In the genomic region with DNA sequence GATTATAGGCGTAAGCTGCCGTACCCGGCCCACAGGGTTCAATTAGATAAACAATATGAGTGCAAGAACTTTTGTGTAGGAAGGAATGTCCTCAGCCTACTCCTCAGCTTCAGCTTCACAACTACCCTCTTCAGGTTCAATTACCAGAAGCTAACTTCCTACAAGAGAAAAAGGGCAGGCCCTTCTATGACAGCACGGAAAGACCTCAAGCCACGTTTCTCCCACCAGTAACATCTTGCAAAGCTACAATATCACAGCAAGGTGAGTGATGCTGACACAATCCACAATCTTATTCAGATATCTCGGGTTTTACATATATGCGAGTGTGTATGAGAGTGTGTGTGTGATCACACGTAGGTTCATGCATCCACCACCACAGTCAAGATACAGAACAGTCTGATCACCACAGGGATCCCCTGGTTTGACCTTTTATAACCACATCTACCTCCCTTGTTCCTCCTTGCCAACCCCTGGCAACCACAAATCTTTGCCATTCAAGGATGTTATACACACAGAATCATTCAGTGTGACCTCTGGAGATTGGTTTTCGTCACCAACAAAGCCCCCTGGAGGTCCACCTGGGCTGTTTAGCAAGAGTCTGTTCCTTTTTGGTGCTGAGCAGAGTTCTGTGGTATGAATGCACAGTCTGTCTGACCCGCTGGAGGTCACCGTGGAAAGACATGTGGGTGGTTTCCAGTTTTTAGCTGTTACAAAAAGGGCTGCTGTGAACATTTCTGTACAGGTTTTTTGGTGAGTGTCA, we compare ENCODE assay signal across 15 cellular contexts. TPM values are rescaled to one million over a fixed set of nuclear protein-coding genes. Genes with fewer than 3 reads are reported as not detected.
A peak's percentile ranks its signal among the peaks of the same experiment; 100 is the strongest.
DNase-seq lines count a peak whose midpoint lies in the region; ATAC-seq and TF ChIP-seq lines count a peak whose summit lies in the region.
"Had no signal": no experiment of that assay in that cellular context is flagged by ENCODE, and none has a peak within 500 bp of the region (broad histone marks: within the 10 kb centered on the region; RNA-seq: fewer than 3 reads in every experiment).

No MANE protein-coding gene starts in this region.

- H3K4me1 Mint-ChIP-seq in chondrocyte (ENCODE audit: low read depth), result peaks cover 29% of the 10 kb centered on the region

- no peak for TF ChIP-seq POLR2A in erythroblast (IDR thresholded peaks at IDR 0.05; ENCODE audit: low read length)

- peak; percentile 49 for ATAC-seq in HG02870 (IDR thresholded peaks at IDR 0.05; ENCODE audit: unreplicated experiment)
- peak; percentile 92 for ATAC-seq in stimulated activated naive CD8-positive, alpha-beta T cell treated with anti-CD3 and anti-CD28 coated beads, Interleukin-15, Interleukin-2, amounts not matched to agents 100 U/mL and 50 U/mL, for 24 hours

- no peaks in the 10 kb centered on the region for H3K27me3 Mint-ChIP-seq in chondrocyte (ENCODE audit: low read depth)

- H3K36me3 Mint-ChIP-seq in chondrocyte (ENCODE audit: low read depth), result peaks cover 35% of the 10 kb centered on the region

- DNase-seq in activated CD8-positive, alpha-beta memory T cell treated with anti-CD3 and anti-CD28 coated beads, Interleukin-2, amount 50 U/mL, for 4 hours, result peak; percentile 10
- no peak for DNase-seq in chondrocyte (ENCODE audit: low spot score)
- DNase-seq in stimulated activated naive CD8-positive, alpha-beta T cell treated with anti-CD3 and anti-CD28 coated beads, Interleukin-15, Interleukin-2, amounts not matched to agents 100 U/mL and 50 U/mL, for 24 hours, result peak; percentile 42
- DNase-seq in NCI-H510A treated with DMSO at 0.1 percent for 48 hours (lab: John Stamatoyannopoulos, UW), result no peak
- no peak for DNase-seq in retina
- DNase-seq in foreskin melanocyte, result no peak
- no peak for DNase-seq in erythroblast (lab: John Stamatoyannopoulos, UW)
- DNase-seq: activated naive CD4-positive, alpha-beta T cell treated with anti-CD3 and anti-CD28 coated beads, Interleukin-2, amount 50 U/mL, for 16 hours; C1 segment of cervical spinal cord; effector CD8-positive, alpha-beta T cell; NCI-H187 treated with DMSO at 0.1 percent for 48 hours; T-helper 9 cell; trophoblast cell had no signal

- TF ChIP-seq CTCF in chondrocyte (IDR thresholded peaks at IDR 0.05), result peak; percentile 8

- peak overlapping the region; percentile 58 for H3K27ac Mint-ChIP-seq in chondrocyte (ENCODE audit: unreplicated experiment)
- H3K27ac Mint-ChIP-seq: mesothelial cell of epicardium had no signal

- H3K9me3 Mint-ChIP-seq in chondrocyte (ENCODE audit: low read depth), result peaks cover 6% of the 10 kb centered on the region

- H3K4me3 Mint-ChIP-seq in chondrocyte (ENCODE audit: unreplicated experiment), result no peak overlapping the region
- H3K4me3 Mint-ChIP-seq: mesothelial cell of epicardium had no signal

RNA-seq across cellular contexts. Expression of gene IPPK, which starts 38.3 kb away (rescaled TPM):
- 8.7 to 9.3 TPM (median 8.9 TPM) in 3 replicates for total RNA-seq in chondrocyte

Comparison
In these comparisons a context has a peak if more than half of its experiments do, and no peak if none do; other contexts are left out.
1. DNase-seq: peak in activated CD8-positive, alpha-beta memory T cell treated with anti-CD3 and anti-CD28 coated beads, Interleukin-2, amount 50 U/mL, for 4 hours (single experiment) and stimulated activated naive CD8-positive, alpha-beta T cell treated with anti-CD3 and anti-CD28 coated beads, Interleukin-15, Interleukin-2, amounts not matched to agents 100 U/mL and 50 U/mL, for 24 hours (single experiment); none in chondrocyte (single experiment), NCI-H510A treated with DMSO at 0.1 percent for 48 hours (single experiment), retina (single experiment), foreskin melanocyte (single experiment) and erythroblast (0 of 2).